Comparison of ENCODE assay signal across 8 cellular contexts in the genomic region with DNA sequence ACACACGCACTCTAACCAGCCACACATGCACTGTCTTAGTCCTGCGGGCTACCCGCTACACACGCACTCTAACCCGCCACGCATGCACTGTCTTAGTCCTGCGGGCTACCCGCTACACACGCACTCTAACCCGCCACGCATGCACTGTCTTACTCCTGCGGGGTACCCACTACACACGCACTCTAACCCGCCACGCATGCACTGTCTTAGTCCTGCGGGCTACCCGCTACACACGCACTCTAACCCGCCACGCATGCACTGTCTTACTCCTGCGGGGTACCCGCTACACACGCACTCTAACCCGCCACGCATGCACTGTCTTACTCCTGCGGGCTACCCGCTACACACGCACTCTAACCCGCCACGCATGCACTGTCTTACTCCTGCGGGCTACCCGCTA. TPM values are rescaled to one million over a fixed set of nuclear protein-coding genes. Genes with fewer than 3 reads are reported as not detected.
A peak's percentile ranks its signal among the peaks of the same experiment; 100 is the strongest.
DNase-seq lines count a peak whose midpoint lies in the region; ATAC-seq, FAIRE-seq and TF ChIP-seq lines count a peak whose summit lies in the region.
"Not testable (repeated sequence)": the region's sequence is repeated elsewhere in the genome, so short reads cannot be mapped to it uniquely, and the experiment has no call there.
"Had no signal": no experiment of that assay in that cellular context is flagged by ENCODE, and none has a peak within 500 bp of the region (broad histone marks: within the 10 kb centered on the region; RNA-seq: fewer than 3 reads in every experiment).

No MANE protein-coding gene starts in this region.

- H3K56ac ChIP-seq in H1 (replicated peaks; ENCODE audit: insufficient read length, low read depth, low read length): not testable (repeated sequence)

- in situ Hi-C loops in HepG2 (cut with HindIII; ENCODE audit: extremely low pct_ligation_motif_present, low pct_unique_long_range_greater_than_20kb): not testable (repeated sequence)

- not testable (repeated sequence) for H3K23ac ChIP-seq in H1 (ENCODE audit: insufficient read length)

- H3K4me1 ChIP-seq in H1 (replicated peaks in 1 of 4; ENCODE audit: control insufficient read depth in 3 of 4, insufficient read depth in 4 of 4, low read length in 3 of 4): not testable (repeated sequence)
- H3K4me1 ChIP-seq in HepG2 (ENCODE audit: insufficient read depth, low read length): peaks cover 72% of the 10 kb centered on the region

- not testable (repeated sequence) for H3K79me2 ChIP-seq in H1 (ENCODE audit: control insufficient read depth in 1 of 2, insufficient read depth in 2 of 2, low read length in 2 of 2)
- peaks cover 95% of the 10 kb centered on the region for H3K79me2 ChIP-seq in HepG2 (ENCODE audit: insufficient read depth, low read length)

- H3K4me3 Mint-ChIP-seq in WTC11, activated B cell treated with CpG ODN at 0.5 μM for 24 hours, nephron, nephron progenitor cell: not testable (repeated sequence)

- H3K36me3 ChIP-seq in H1 (ENCODE audit: control insufficient read depth in 2 of 4, insufficient read depth in 4 of 4, low read length in 3 of 4): not testable (repeated sequence)
- H3K36me3 ChIP-seq in HepG2 (replicated peaks in 1 of 2; ENCODE audit: control insufficient read depth in 1 of 2, insufficient read depth in 2 of 2, low read length in 2 of 2): peaks cover 65 to 96% of the 10 kb centered on the region in 2 experiments

- not testable (repeated sequence) for H3K27ac ChIP-seq in H1 (ENCODE audit: low read depth, low read length); HepG2 (ENCODE audit: extremely low read length, insufficient read depth, low read length)

- H3K4me2 ChIP-seq in H1 (ENCODE audit: insufficient read depth in 1 of 2, low read depth in 2 of 2, low read length in 2 of 2); HepG2 (ENCODE audit: low read depth, low read length): not testable (repeated sequence)

- H2AK5ac ChIP-seq in H1 (ENCODE audit: low read depth, low read length): not testable (repeated sequence)

- intact Hi-C loops in activated B cell treated with CpG ODN at 0.5 μM for 24 hours (cut with micrococcal nuclease); HepG2 (cut with micrococcal nuclease; ENCODE audit: unreplicated experiment): not testable (repeated sequence)

- peak overlapping the region; percentile 69; the same call in 1 of the 2 replicates for H2BK5ac ChIP-seq in H1 (ENCODE audit: low read depth, low read length)

- H3K79me1 ChIP-seq in H1 (ENCODE audit: low read depth, low read length): not testable (repeated sequence)

- not testable (repeated sequence) for H4K8ac ChIP-seq in H1 (ENCODE audit: extremely low read depth, insufficient read depth, low read length)

- not testable (repeated sequence) for H2BK12ac ChIP-seq in H1 (ENCODE audit: low read depth, low read length)

- BruUV-seq in HepG2 (replicated peaks; lab: Mats Ljungman, UMichigan): not testable (repeated sequence)

- FAIRE-seq in H1 (lab: Jason Lieb, UNC); HepG2 (lab: Jason Lieb, UNC): not testable (repeated sequence)

- H3K9me3 Mint-ChIP-seq in WTC11, activated B cell treated with CpG ODN at 0.5 μM for 24 hours, nephron, nephron progenitor cell: not testable (repeated sequence)

- CTCF ChIA-PET in WTC11 (lab: Charles Lee); activated B cell treated with CpG ODN at 0.5 μM for 24 hours (lab: Charles Lee); H1 (lab: Charles Lee; ENCODE audit: partially characterized antibody); HepG2 (lab: Yijun Ruan, JAX; ENCODE audit: low intra/inter-chr PET ratio, low total read pairs): not testable (repeated sequence)

- POLR2A ChIA-PET in WTC11 (lab: Charles Lee); activated B cell treated with CpG ODN at 0.5 μM for 24 hours (lab: Charles Lee); H1 (lab: Charles Lee; ENCODE audit: partially characterized antibody); HepG2 (lab: Yijun Ruan, JAX): not testable (repeated sequence)

- H3K18ac ChIP-seq in H1 (ENCODE audit: extremely low read depth, low read length): not testable (repeated sequence)

- not testable (repeated sequence) for H3K4me3 ChIP-seq in H1 (ENCODE audit: extremely low read depth in 1 of 4, insufficient read depth in 2 of 4, low read depth in 3 of 4, low read length in 4 of 4); HepG2 (replicated peaks in 1 of 3; ENCODE audit: insufficient read depth in 1 of 3, low read depth in 2 of 3, low read length in 3 of 3)

- TF ChIP-seq CTCF in WTC11 (IDR thresholded peaks at IDR 0.05); activated B cell treated with CpG ODN at 0.5 μM for 24 hours (IDR thresholded peaks at IDR 0.05); H1 (IDR thresholded peaks at IDR 0.05; ENCODE audit: control extremely low read depth in 1 of 3, insufficient read depth in 1 of 3, low read depth in 1 of 3, low read length in 3 of 3); HepG2 (CRISPR knock-in tag; IDR thresholded peaks at IDR 0.05); nephron (IDR thresholded peaks at IDR 0.05; ENCODE audit: unreplicated experiment in 3 of 3); nephron progenitor cell (IDR thresholded peaks at IDR 0.05): not testable (repeated sequence)

- 98% methylated on average over 20 of the region's 32 CpGs; no CpG with 5 or more reads in 1 of the 2 experiments for whole genome bisulfite sequencing in H1 (ENCODE audit: extremely low coverage in 1 of 2, insufficient coverage in 1 of 2, insufficient read length in 1 of 2, insufficient replicate concordance in 2 of 2, low coverage in 1 of 2, low lambda C conversion rate in 2 of 2, missing lambda C conversion rate in 1 of 2), 2 experiments
- 98% methylated on average over 32 of the region's 32 CpGs for WGBS in HepG2 (ENCODE audit: low lambda C conversion rate)

- not testable (repeated sequence) for H2BK120ac ChIP-seq in H1 (replicated peaks; ENCODE audit: low read depth, low read length)

- peak overlapping the region; percentile 43 for H3K27ac Mint-ChIP-seq in WTC11
- H3K27ac Mint-ChIP-seq in activated B cell treated with CpG ODN at 0.5 μM for 24 hours: peak overlapping the region; percentile 22
- peak overlapping the region in 2 of 3 experiments; percentile 54 to 98 for H3K27ac Mint-ChIP-seq in nephron
- H3K27ac Mint-ChIP-seq in nephron progenitor cell: peak overlapping the region; percentile 14

- H2AFZ ChIP-seq in H1 (ENCODE audit: low read length); HepG2 (ENCODE audit: low read length): not testable (repeated sequence)

- not testable (repeated sequence) for H3K36me3 Mint-ChIP-seq in WTC11; activated B cell treated with CpG ODN at 0.5 μM for 24 hours (ENCODE audit: low read depth)
- H3K36me3 Mint-ChIP-seq in nephron (ENCODE audit: low read depth) (peaks cover 16% of the 10 kb centered on the region), nephron progenitor cell (ENCODE audit: low read depth) (peaks cover 40% of the 10 kb centered on the region)

- H3K4me1 Mint-ChIP-seq in WTC11 (peaks cover 11% of the 10 kb centered on the region), activated B cell treated with CpG ODN at 0.5 μM for 24 hours (peaks cover 13% of the 10 kb centered on the region), nephron (peaks cover 67% of the 10 kb centered on the region), nephron progenitor cell (peaks cover 63% of the 10 kb centered on the region)

- H4K91ac ChIP-seq in H1 (replicated peaks; ENCODE audit: insufficient read length, low read length): not testable (repeated sequence)

- H3K23me2 ChIP-seq in H1 (ENCODE audit: low read depth, low read length): not testable (repeated sequence)

- not testable (repeated sequence) for TF ChIP-seq RAD21 in H1 (IDR thresholded peaks at IDR 0.05 in 1 of 2, conservative IDR thresholded peaks at IDR 0.05 in 1 of 2; ENCODE audit: low read depth in 2 of 2, low read length in 2 of 2); HepG2 (CRISPR knock-in tag; IDR thresholded peaks at IDR 0.05)

- not testable (repeated sequence) for ATAC-seq in WTC11; activated B cell treated with CpG ODN at 0.5 μM for 24 hours (ENCODE audit: low read depth); HepG2

- not testable (repeated sequence) for H2BK20ac ChIP-seq in H1 (ENCODE audit: low read length)

- not testable (repeated sequence) for H4K5ac ChIP-seq in H1 (ENCODE audit: insufficient read length, low read depth, low read length)

- H3K9ac ChIP-seq in H1 (replicated peaks in 1 of 4; ENCODE audit: extremely low read depth in 1 of 4, low read depth in 3 of 4, low read length in 3 of 4); HepG2 (ENCODE audit: insufficient read depth, low read depth, low read length): not testable (repeated sequence)

- TF ChIP-seq EP300 in H1 (IDR thresholded peaks at IDR 0.05; ENCODE audit: borderline replicate concordance in 1 of 2, low read depth in 2 of 2, low read length in 2 of 2); HepG2 (IDR thresholded peaks at IDR 0.05; ENCODE audit: low read depth in 2 of 2, low read length in 2 of 2); HepG2 (CRISPR knock-in tag; IDR thresholded peaks at IDR 0.05; ENCODE audit: borderline replicate concordance): not testable (repeated sequence)

- not testable (repeated sequence) for DNase-seq in WTC11 (ENCODE audit: low spot score); activated B cell treated with CpG ODN at 0.5 μM for 24 hours; H1 (ENCODE audit: low read depth in 1 of 2, low spot score in 2 of 2); HepG2 (ENCODE audit: low spot score); nephron progenitor cell

- H3K27me3 ChIP-seq in H1 (replicated peaks in 1 of 4; ENCODE audit: control insufficient read depth in 3 of 4, extremely low read depth in 1 of 4, insufficient read depth in 3 of 4, low read length in 3 of 4); HepG2 (ENCODE audit: control insufficient read depth in 1 of 2, insufficient read depth in 2 of 2, low read length in 2 of 2): not testable (repeated sequence)

- not testable (repeated sequence) for H3K27me3 Mint-ChIP-seq in WTC11 (ENCODE audit: low read depth); activated B cell treated with CpG ODN at 0.5 μM for 24 hours; nephron (ENCODE audit: low read depth); nephron progenitor cell (ENCODE audit: low read depth, poor library complexity)

- not testable (repeated sequence) for H2BK15ac ChIP-seq in H1 (ENCODE audit: low read length)

- not testable (repeated sequence) for TF ChIP-seq POLR2A in H1 (IDR thresholded peaks at IDR 0.05; ENCODE audit: control extremely low read depth in 1 of 2, low read depth in 2 of 2, low read length in 2 of 2); HepG2 (IDR thresholded peaks at IDR 0.05; ENCODE audit: insufficient read depth in 1 of 2, low read depth in 2 of 2, low read length in 2 of 2)

- H3K9me3 ChIP-seq in H1 (ENCODE audit: insufficient read depth in 2 of 2, low read depth in 1 of 2, low read length in 1 of 2); HepG2 (ENCODE audit: low read length): not testable (repeated sequence)

- H4K20me1 ChIP-seq in H1 (replicated peaks in 1 of 2; ENCODE audit: control insufficient read depth in 1 of 2, insufficient read depth in 2 of 2, low read length in 2 of 2): not testable (repeated sequence)
- H4K20me1 ChIP-seq in HepG2 (ENCODE audit: insufficient read depth, low read length): peaks cover 97% of the 10 kb centered on the region

- H3K4ac ChIP-seq in H1 (replicated peaks; ENCODE audit: insufficient read length, low read depth, low read length): not testable (repeated sequence)

- H3K14ac ChIP-seq in H1 (ENCODE audit: insufficient read length): not testable (repeated sequence)

RNA-seq across cellular contexts. Expression of gene NKD1, which starts 31.2 kb away (rescaled TPM):
- 6.0 to 9.3 TPM (median 9.1 TPM) in 3 replicates for total RNA-seq in WTC11 (2021)
- 0.49 and 1.5 TPM in 2 replicates for total RNA-seq in activated B cell treated with CpG ODN at 0.5 μM for 24 hours
- 3.1 and 4.5 TPM in 2 replicates for total RNA-seq in H1 (2021; fragmentation: NEBNext Ultra II Directional; extraction: Animal tissue kit (Norgen Biotek cat#: 25700))
- 0.64 and 0.70 TPM in 2 replicates for polyA plus RNA-seq in H1 (2011; rRNA removed)
- 0.69 TPM for polyA plus RNA-seq in H1 (2011; cell fraction: cytosol; rRNA removed)
- polyA plus RNA-seq in H1 (2011; cell fraction: nucleus; rRNA removed): 1.6 TPM
- polyA plus RNA-seq in H1 (2012, experiment 1 of 2): 1.0 to 1.8 TPM (median 1.3 TPM) in 4 replicates
- 0.35 TPM for polyA plus RNA-seq in H1 (2012, experiment 2 of 2)
- polyA plus RNA-seq in H1 (2013, experiment 1 of 2): 0.69 TPM
- 0.81 TPM for polyA plus RNA-seq in H1 (2013, experiment 2 of 2)
- polyA minus RNA-seq in H1 (2011; rRNA and poly(A)+ RNA removed): 0.88 and 2.9 TPM in 2 replicates
- 0.59 TPM for polyA minus RNA-seq in H1 (2011; cell fraction: cytosol; rRNA and poly(A)+ RNA removed)
- polyA minus RNA-seq in H1 (2011; cell fraction: nucleus; rRNA and poly(A)+ RNA removed): 0.80 TPM
- total RNA-seq in HepG2 (2016; rRNA removed; fragmentation: Illumina TruSeq; extraction: Trizol): 59.0 and 70.4 TPM in 2 replicates
- 19.9 and 25.5 TPM in 2 replicates for total RNA-seq in HepG2 (2016; cell fraction: cytosol; rRNA removed; fragmentation: Illumina TruSeq; extraction: Trizol; ENCODE audit: low read depth)
- total RNA-seq in HepG2 (2016; cell fraction: insoluble cytoplasmic fraction; rRNA removed; fragmentation: Illumina TruSeq; extraction: Trizol): 50.0 and 70.7 TPM in 2 replicates
- total RNA-seq in HepG2 (2016; cell fraction: membrane; rRNA removed; fragmentation: Illumina TruSeq; extraction: Trizol): 136 and 148 TPM in 2 replicates
- 61.9 and 70.6 TPM in 2 replicates for total RNA-seq in HepG2 (2016; cell fraction: nucleus; rRNA removed; fragmentation: Illumina TruSeq; extraction: Trizol)
- polyA plus RNA-seq in HepG2 (2011; rRNA removed): 86.1 and 121 TPM in 2 replicates
- polyA plus RNA-seq in HepG2 (2011; cell fraction: cytosol; rRNA removed): 22.3 and 49.7 TPM in 2 replicates
- 150 and 275 TPM in 2 replicates for polyA plus RNA-seq in HepG2 (2011; cell fraction: nucleus; rRNA removed)
- polyA plus RNA-seq in HepG2 (2012): 58.7 and 76.3 TPM in 2 replicates
- 106 and 127 TPM in 2 replicates for polyA plus RNA-seq in HepG2 (2016; cell fraction: cytosol; fragmentation: Illumina TruSeq; extraction: Trizol; ENCODE audit: low read depth)
- 95.8 and 124 TPM in 2 replicates for polyA plus RNA-seq in HepG2 (2016; cell fraction: insoluble cytoplasmic fraction; fragmentation: Illumina TruSeq; extraction: Trizol; ENCODE audit: low read depth)
- polyA plus RNA-seq in HepG2 (2016; cell fraction: membrane; fragmentation: Illumina TruSeq; extraction: Trizol; ENCODE audit: low read depth): 156 and 170 TPM in 2 replicates
- 155 and 169 TPM in 2 replicates for polyA plus RNA-seq in HepG2 (2016; cell fraction: nucleus; fragmentation: Illumina TruSeq; extraction: Trizol; ENCODE audit: insufficient read depth, low read depth)
- polyA minus RNA-seq in HepG2 (2011; rRNA and poly(A)+ RNA removed; ENCODE audit: low replicate concordance): 0.02 and 110 TPM in 2 replicates
- 14.3 and 28.8 TPM in 2 replicates for polyA minus RNA-seq in HepG2 (2011; cell fraction: cytosol; rRNA and poly(A)+ RNA removed)
- 43.1 and 57.6 TPM in 2 replicates for polyA minus RNA-seq in HepG2 (2011; cell fraction: nucleus; rRNA and poly(A)+ RNA removed)
- polyA plus RNA-seq: AG04450, CD14-positive monocyte had no signal

Comparison
In these comparisons a context has a peak if more than half of its experiments do, and no peak if none do; other contexts are left out.
1. H3K27ac Mint-ChIP-seq: peak in every context shown above with its lines; median percentile 76 in nephron; 43 in WTC11; 22 in activated B cell treated with CpG ODN at 0.5 μM for 24 hours; 14 in nephron progenitor cell.